In the genomic region with DNA sequence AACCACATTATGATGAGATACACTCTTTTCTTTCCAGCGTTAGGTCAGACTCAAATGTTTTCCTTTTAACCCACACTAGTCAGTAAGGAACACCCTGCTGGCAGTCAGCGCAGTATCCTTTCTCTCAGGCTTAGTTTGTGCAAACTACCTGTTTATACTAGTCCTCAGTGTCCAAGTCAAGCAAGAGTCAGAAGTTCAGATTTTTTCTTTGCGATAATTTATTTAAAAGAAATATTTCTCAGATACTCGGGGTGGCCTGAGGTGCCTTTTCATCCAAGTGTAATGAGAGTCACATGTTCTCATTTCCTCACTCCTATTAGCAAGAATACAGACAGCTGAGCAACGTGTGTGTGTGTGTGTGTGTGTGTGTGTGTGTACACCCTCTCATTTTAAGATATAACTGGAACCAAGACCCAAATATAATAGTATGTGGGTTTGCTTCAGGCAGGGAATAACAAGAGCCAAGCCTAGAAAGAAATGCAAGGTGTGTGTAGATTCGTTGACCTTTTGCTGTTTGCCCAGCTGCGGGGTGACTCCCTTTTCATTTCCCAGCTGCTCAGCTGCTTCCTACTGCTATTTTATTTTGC, we compare ENCODE assay signal across 8 cellular contexts.
DNase-seq lines count a peak whose midpoint lies in the region; ATAC-seq and TF ChIP-seq lines count a peak whose summit lies in the region.

No MANE protein-coding gene starts in this region.

- no peaks in the 10 kb centered on the region for H3K36me3 ChIP-seq in A673 (ENCODE audit: insufficient read depth, low read length, poor library complexity, severe bottlenecking)
- no peaks in the 10 kb centered on the region for H3K36me3 ChIP-seq in lower lobe of right lung

- ATAC-seq in lower lobe of right lung: peak; percentile 23
- ATAC-seq in T-cell (replicated peaks in 1 of 4): no peak

- H3K27me3 ChIP-seq in A673 (replicated peaks; ENCODE audit: insufficient read depth, low read depth, low read length, poor library complexity) (no peaks in the 10 kb centered on the region), lower lobe of right lung (ENCODE audit: low read depth) (no peaks in the 10 kb centered on the region)

- H3K27ac ChIP-seq in A673 (ENCODE audit: low read depth, low read length, poor library complexity, severe bottlenecking) (peak overlapping the region; percentile 54), lower lobe of right lung (no peak overlapping the region)

- CTCF ChIA-PET in A673 (lab: Charles Lee): no interaction called here
- CTCF ChIA-PET in T-cell (lab: Charles Lee): interaction anchor here in 1 of 2 donors (0.6 kb wide), 1 partner anchor 783 kb away, joined by 3 read pairs; no protein-coding TSS in a partner anchor

- H3K9me3 ChIP-seq in A673 (ENCODE audit: low read depth, low read length, poor library complexity, severe bottlenecking) (no peaks in the 10 kb centered on the region), lower lobe of right lung (no peaks in the 10 kb centered on the region)

- intact Hi-C loops in A673 (cut with micrococcal nuclease; ENCODE audit: unreplicated experiment) (no loop called here), lower lobe of right lung (cut with DNase I) (no loop called here)

- BruUV-seq in A673 (replicated peaks; lab: Mats Ljungman, UMichigan): no TSS peak

- DNase-seq in A673 (ENCODE audit: low spot score) (peak; percentile 22), NCI-H187 treated with DMSO at 0.1 percent for 48 hours (lab: John Stamatoyannopoulos, UW) (peak; percentile 30), chondrocyte (ENCODE audit: low spot score) (no peak), lower lobe of right lung (no peak), T-cell (no peak), NCI-H2171 (lab: John Stamatoyannopoulos, UW) (no peak), occipital lobe (lab: John Stamatoyannopoulos, UW) (no peak), NCI-H2171 treated with DMSO at 0.1 percent for 48 hours (lab: John Stamatoyannopoulos, UW) (no peak)

- H3K4me3 Mint-ChIP-seq in chondrocyte (ENCODE audit: unreplicated experiment) (no peak overlapping the region), T-cell (no peak overlapping the region)

- H3K36me3 Mint-ChIP-seq in chondrocyte (ENCODE audit: low read depth) (peaks cover 2% of the 10 kb centered on the region), T-cell (no peaks in the 10 kb centered on the region)

- H3K27me3 Mint-ChIP-seq in chondrocyte (ENCODE audit: low read depth) (no peaks in the 10 kb centered on the region), T-cell (peaks cover 0 to 1% of the 10 kb centered on the region in 2 donors)

- H3K27ac Mint-ChIP-seq in chondrocyte (ENCODE audit: unreplicated experiment): peak overlapping the region; percentile 52
- H3K27ac Mint-ChIP-seq in T-cell: no peak overlapping the region

- peaks cover 43% of the 10 kb centered on the region for H3K4me1 ChIP-seq in A673 (ENCODE audit: insufficient read depth, low read length, poor library complexity, severe bottlenecking)
- peaks cover 6% of the 10 kb centered on the region for H3K4me1 ChIP-seq in lower lobe of right lung

- POLR2A ChIA-PET in A673 (lab: Charles Lee; ENCODE audit: low non-redundant PET): no interaction called here
- POLR2A ChIA-PET in T-cell (lab: Charles Lee): no interaction called here

- H3K9me3 Mint-ChIP-seq in chondrocyte (ENCODE audit: low read depth) (no peaks in the 10 kb centered on the region), T-cell (no peaks in the 10 kb centered on the region)

- TF ChIP-seq CTCF in A673 (conservative IDR thresholded peaks at IDR 0.05; ENCODE audit: low read depth, low read length) (no peak), chondrocyte (IDR thresholded peaks at IDR 0.05) (no peak), lower lobe of right lung (IDR thresholded peaks at IDR 0.05) (no peak)

- peaks cover 36% of the 10 kb centered on the region for H3K4me1 Mint-ChIP-seq in chondrocyte (ENCODE audit: low read depth)
- H3K4me1 Mint-ChIP-seq in T-cell: no peaks in the 10 kb centered on the region

- no peak overlapping the region for H3K4me3 ChIP-seq in A673 (ENCODE audit: low read depth, low read length, poor library complexity, severe bottlenecking)
- no peak overlapping the region for H3K4me3 ChIP-seq in lower lobe of right lung

Comparison
In these comparisons a context has a peak if more than half of its experiments do, and no peak if none do; other contexts are left out.
1. DNase-seq: peak in A673 (single experiment) and NCI-H187 treated with DMSO at 0.1 percent for 48 hours (single experiment); none in chondrocyte (single experiment), lower lobe of right lung (single experiment), T-cell (0 of 34), NCI-H2171 (single experiment), occipital lobe (single experiment) and NCI-H2171 treated with DMSO at 0.1 percent for 48 hours (single experiment).
2. ATAC-seq: peak in lower lobe of right lung (2 of 2); none in T-cell (0 of 4).